In the genomic region with DNA sequence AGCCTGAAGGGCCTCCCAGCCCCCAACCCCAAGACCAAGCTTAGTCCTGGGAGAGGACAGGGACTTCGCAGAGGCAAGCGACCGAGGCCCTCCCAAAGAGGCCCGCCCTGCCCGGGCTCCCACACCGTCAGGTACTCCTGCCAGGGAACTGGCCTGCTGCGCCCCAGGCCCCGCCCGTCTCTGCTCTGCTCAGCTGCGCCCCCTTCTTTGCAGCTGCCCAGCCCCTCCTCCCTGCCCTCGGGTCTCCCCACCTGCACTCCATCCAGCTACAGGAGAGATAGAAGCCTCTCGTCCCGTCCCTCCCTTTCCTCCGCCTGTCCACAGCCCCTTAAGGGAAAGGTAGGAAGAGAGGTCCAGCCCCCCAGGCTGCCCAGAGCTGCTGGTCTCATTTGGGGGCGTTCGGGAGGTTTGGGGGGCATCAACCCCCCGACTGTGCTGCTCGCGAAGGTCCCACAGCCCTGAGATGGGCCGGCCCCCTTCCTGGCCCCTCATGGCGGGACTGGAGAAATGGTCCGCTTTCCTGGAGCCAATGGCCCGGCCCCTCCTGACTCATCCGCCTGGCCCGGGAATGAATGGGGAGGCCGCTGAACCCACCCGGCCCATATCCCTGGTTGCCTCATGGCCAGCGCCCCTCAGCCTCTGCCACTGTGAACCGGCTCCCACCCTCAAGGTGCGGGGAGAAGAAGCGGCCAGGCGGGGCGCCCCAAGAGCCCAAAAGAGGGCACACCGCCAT, we compare ENCODE assay signal across 10 cellular contexts. TPM values are rescaled to one million over a fixed set of nuclear protein-coding genes. Genes with fewer than 3 reads are reported as not detected.
DNase-seq lines count a peak whose midpoint lies in the region; TF ChIP-seq lines count a peak whose summit lies in the region.
"Had no signal": no experiment of that assay in that cellular context is flagged by ENCODE, and none has a peak within 500 bp of the region (broad histone marks: within the 10 kb centered on the region; RNA-seq: fewer than 3 reads in every experiment).

No MANE protein-coding gene starts in this region.

- no peak overlapping the region for H3K27ac Mint-ChIP-seq in activated naive CD4-positive, alpha-beta T cell treated with anti-CD3 and anti-CD28 coated beads for 36 hours

- CTCF ChIA-PET in activated naive CD4-positive, alpha-beta T cell treated with anti-CD3 and anti-CD28 coated beads for 36 hours (lab: Charles Lee), result interaction anchor here (0.5 to 1.6 kb wide), 2 partner anchors 11 to 55 kb away, joined by 3 to 4 read pairs; no protein-coding TSS in a partner anchor

- no peak overlapping the region for H3K4me3 Mint-ChIP-seq in activated naive CD4-positive, alpha-beta T cell treated with anti-CD3 and anti-CD28 coated beads for 36 hours

- no peak overlapping the region for H3K27ac ChIP-seq in SJSA1
- H3K27ac ChIP-seq in osteoblast (ENCODE audit: low read depth, low read length), result no peak overlapping the region

- H3K4me1 Mint-ChIP-seq in activated naive CD4-positive, alpha-beta T cell treated with anti-CD3 and anti-CD28 coated beads for 36 hours (ENCODE audit: low read depth), result peaks cover 8% of the 10 kb centered on the region

- no peaks in the 10 kb centered on the region for H3K9me3 Mint-ChIP-seq in activated naive CD4-positive, alpha-beta T cell treated with anti-CD3 and anti-CD28 coated beads for 36 hours

- no peaks in the 10 kb centered on the region for H4K20me1 ChIP-seq in osteoblast (ENCODE audit: insufficient read depth, low read length)

- no peak overlapping the region for H2AFZ ChIP-seq in osteoblast (ENCODE audit: low read length)

- H3K79me2 ChIP-seq in osteoblast (ENCODE audit: insufficient read depth, low read length), result no peaks in the 10 kb centered on the region

- TF ChIP-seq CTCF in fibroblast of pulmonary artery (IDR thresholded peaks at IDR 0.05; ENCODE audit: low read length, missing control alignments) (no peak), osteoblast (IDR thresholded peaks at IDR 0.05; ENCODE audit: extremely low read depth, low read depth, low read length) (no peak)

- H3K9me3 ChIP-seq in ES-I3 (ENCODE audit: control insufficient read depth, insufficient read depth, low read length), result no peaks in the 10 kb centered on the region
- H3K9me3 ChIP-seq in SJSA1 (replicated peaks), result no peaks in the 10 kb centered on the region
- H3K9me3 ChIP-seq in osteoblast (ENCODE audit: low read depth, low read length), result no peaks in the 10 kb centered on the region

- no peaks in the 10 kb centered on the region for H3K36me3 ChIP-seq in ES-I3 (ENCODE audit: insufficient read depth, low read length)
- no peaks in the 10 kb centered on the region for H3K36me3 ChIP-seq in SJSA1
- H3K36me3 ChIP-seq in osteoblast (ENCODE audit: insufficient read depth, low read length), result no peaks in the 10 kb centered on the region

- H3K4me3 ChIP-seq in SJSA1 (peak overlapping the region; percentile 14; the same call in 1 of the 2 replicates), fibroblast of pulmonary artery (replicated peaks; ENCODE audit: low read depth, low read length) (peak overlapping the region; percentile 30), osteoblast (ENCODE audit: insufficient read depth, low read length) (no peak overlapping the region)

- H3K27me3 ChIP-seq in SJSA1 (replicated peaks) (peaks cover 38% of the 10 kb centered on the region), osteoblast (ENCODE audit: insufficient read depth, low read length) (peaks cover 54% of the 10 kb centered on the region)

- H3K9ac ChIP-seq in ES-I3 (ENCODE audit: low read depth, low read length), result peak overlapping the region; percentile 80

- no peak overlapping the region for H3K4me2 ChIP-seq in osteoblast (ENCODE audit: insufficient read depth, low read length)

- no peaks in the 10 kb centered on the region for H3K36me3 Mint-ChIP-seq in activated naive CD4-positive, alpha-beta T cell treated with anti-CD3 and anti-CD28 coated beads for 36 hours (ENCODE audit: low read depth)

- H3K4me1 ChIP-seq in ES-I3 (ENCODE audit: insufficient read depth, low read length) (no peaks in the 10 kb centered on the region), SJSA1 (replicated peaks) (peaks cover 17% of the 10 kb centered on the region), osteoblast (ENCODE audit: insufficient read depth, low read length) (no peaks in the 10 kb centered on the region)

- DNase-seq in SJSA1 (ENCODE audit: low read depth in 1 of 2, low spot score in 2 of 2) (peak in 1 of 2 experiments; percentile 53), fibroblast of pulmonary artery (ENCODE audit: low read depth) (no peak), osteoblast (ENCODE audit: insufficient read length, low spot score, missing footprints) (peak; percentile 92), NCI-H2081 (lab: John Stamatoyannopoulos, UW) (no peak), NCI-H524 treated with DMSO at 0.1 percent for 48 hours (lab: John Stamatoyannopoulos, UW) (no peak), amniotic stem cell (lab: John Stamatoyannopoulos, UW) (no peak)
- DNase-seq in activated naive CD4-positive, alpha-beta T cell treated with anti-CD3 and anti-CD28 coated beads for 36 hours, result no peak
- DNase-seq: stimulated activated CD4-positive, alpha-beta T cell treated with anti-CD3 and anti-CD28 coated beads, Interleukin-2, amount 100 ng/mL, for 24 hours had no signal

- H3K27me3 Mint-ChIP-seq in activated naive CD4-positive, alpha-beta T cell treated with anti-CD3 and anti-CD28 coated beads for 36 hours (ENCODE audit: low read depth), result peaks cover 33% of the 10 kb centered on the region

- intact Hi-C loops in activated naive CD4-positive, alpha-beta T cell treated with anti-CD3 and anti-CD28 coated beads for 36 hours (cut with micrococcal nuclease), result no loop called here

RNA-seq across cellular contexts. Expression of a gene that starts 21.9 kb away (rescaled TPM):
- 161 and 212 TPM in 2 replicates for total RNA-seq in SJSA1 (2014; rRNA removed; shearing (Covaris generic))
- total RNA-seq in osteoblast, result 231 and 248 TPM in 2 replicates
- 100 to 1,000 TPM; 346 to 358 TPM for total RNA-seq in activated naive CD4-positive, alpha-beta T cell treated with anti-CD3 and anti-CD28 coated beads for 36 hours

RNA-seq across cellular contexts. Expression of a gene that starts 42.5 kb away (rescaled TPM):
- 18.7 and 49.2 TPM in 2 replicates for total RNA-seq in SJSA1 (2014; rRNA removed; shearing (Covaris generic))
- total RNA-seq in osteoblast, result 5.3 and 5.4 TPM in 2 replicates
- 10 to 100 TPM; 14.5 to 16.2 TPM for total RNA-seq in activated naive CD4-positive, alpha-beta T cell treated with anti-CD3 and anti-CD28 coated beads for 36 hours

RNA-seq across cellular contexts. Expression of a gene that starts 48.5 kb away (rescaled TPM):
- 93.4 and 101 TPM in 2 replicates for total RNA-seq in SJSA1 (2014; rRNA removed; shearing (Covaris generic))
- total RNA-seq in osteoblast, result 34.5 and 51.4 TPM in 2 replicates
- 10 to 100 TPM; 45.5 TPM for total RNA-seq in activated naive CD4-positive, alpha-beta T cell treated with anti-CD3 and anti-CD28 coated beads for 36 hours

RNA-seq across cellular contexts. Expression of a gene that starts 53.8 kb away (rescaled TPM):
- total RNA-seq in SJSA1 (2014; rRNA removed; shearing (Covaris generic)), result not detected in 2 replicates
- total RNA-seq in osteoblast, result not detected in 2 replicates
- not detected for total RNA-seq in activated naive CD4-positive, alpha-beta T cell treated with anti-CD3 and anti-CD28 coated beads for 36 hours
- total RNA-seq: activated CD8-positive, alpha-beta memory T cell treated with anti-CD3 and anti-CD28 coated beads for 36 hours had no signal
